Comparison of ENCODE assay signal across 22 cellular contexts in the genomic region with DNA sequence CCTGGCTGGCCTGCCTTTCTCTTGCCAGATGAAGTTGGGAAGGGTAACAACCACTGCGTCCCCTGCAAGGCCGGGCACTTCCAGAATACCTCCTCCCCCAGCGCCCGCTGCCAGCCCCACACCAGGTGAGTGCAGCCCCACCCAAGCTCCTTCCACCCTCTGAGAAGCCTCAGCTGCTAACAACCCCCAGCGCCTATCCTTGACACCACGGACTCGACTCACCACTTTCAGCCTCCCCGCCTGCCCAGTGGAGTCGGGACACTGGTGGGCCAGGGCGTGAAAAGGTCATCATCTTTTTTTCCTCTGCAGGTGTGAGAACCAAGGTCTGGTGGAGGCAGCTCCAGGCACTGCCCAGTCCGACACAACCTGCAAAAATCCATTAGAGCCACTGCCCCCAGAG. TPM values are rescaled to one million over a fixed set of nuclear protein-coding genes. Genes with fewer than 3 reads are reported as not detected.
A peak's percentile ranks its signal among the peaks of the same experiment; 100 is the strongest.
DNase-seq lines count a peak whose midpoint lies in the region; ATAC-seq and TF ChIP-seq lines count a peak whose summit lies in the region.
"Had no signal": no experiment of that assay in that cellular context is flagged by ENCODE, and none has a peak within 500 bp of the region (broad histone marks: within the 10 kb centered on the region; RNA-seq: fewer than 3 reads in every experiment).

No MANE protein-coding gene starts in this region.

- no peak for TF ChIP-seq POLR2A in body of pancreas (IDR thresholded peaks at IDR 0.05)

- H3K9me3 ChIP-seq in body of pancreas, result no peaks in the 10 kb centered on the region
- H3K9me3 ChIP-seq: prostate gland, spleen had no signal

- H3K9me3 Mint-ChIP-seq in natural killer cell treated with Interleukin-12 subunit alpha and Interleukin-12 subunit beta and Interleukin-15 and Interleukin-18, amount 100 ng/mL, for 72 hours, result no peaks in the 10 kb centered on the region
- no peaks in the 10 kb centered on the region for H3K9me3 Mint-ChIP-seq in natural killer cell
- no peaks in the 10 kb centered on the region for H3K9me3 Mint-ChIP-seq in activated naive CD4-positive, alpha-beta T cell treated with anti-CD3 and anti-CD28 coated beads for 36 hours
- H3K9me3 Mint-ChIP-seq: naive B cell; stimulated activated effector memory CD8-positive, alpha-beta T cell treated with anti-CD3 and anti-CD28 coated beads, Interleukin-12 subunit alpha, Interleukin-12 subunit beta, amount 100 ng/mL, for 72 hours had no signal

- H3K4me3 ChIP-seq in fibroblast of villous mesenchyme (ENCODE audit: low read depth, low read length), result peak overlapping the region; percentile 3
- H3K4me3 ChIP-seq in body of pancreas, result no peak overlapping the region

- peaks cover 7 to 16% of the 10 kb centered on the region in 2 donors for H3K27me3 Mint-ChIP-seq in natural killer cell treated with Interleukin-12 subunit alpha and Interleukin-12 subunit beta and Interleukin-15 and Interleukin-18, amount 100 ng/mL, for 72 hours
- H3K27me3 Mint-ChIP-seq in natural killer cell (ENCODE audit: low read depth in 2 of 2), result peaks cover 0 to 11% of the 10 kb centered on the region in 2 donors
- H3K27me3 Mint-ChIP-seq in activated naive CD4-positive, alpha-beta T cell treated with anti-CD3 and anti-CD28 coated beads for 36 hours (ENCODE audit: low read depth), result peaks cover 6% of the 10 kb centered on the region

- H3K36me3 Mint-ChIP-seq in natural killer cell treated with Interleukin-12 subunit alpha and Interleukin-12 subunit beta and Interleukin-15 and Interleukin-18, amount 100 ng/mL, for 72 hours, result no peaks in the 10 kb centered on the region
- H3K36me3 Mint-ChIP-seq in natural killer cell, result no peaks in the 10 kb centered on the region
- no peaks in the 10 kb centered on the region for H3K36me3 Mint-ChIP-seq in activated naive CD4-positive, alpha-beta T cell treated with anti-CD3 and anti-CD28 coated beads for 36 hours (ENCODE audit: low read depth)
- H3K36me3 Mint-ChIP-seq: CD4-positive, alpha-beta memory T cell; naive B cell; stimulated activated effector memory CD8-positive, alpha-beta T cell treated with anti-CD3 and anti-CD28 coated beads, Interleukin-12 subunit alpha, Interleukin-12 subunit beta, amount 100 ng/mL, for 72 hours had no signal

- intact Hi-C loops in natural killer cell (cut with micrococcal nuclease), result no loop called here
- intact Hi-C loops in activated naive CD4-positive, alpha-beta T cell treated with anti-CD3 and anti-CD28 coated beads for 36 hours (cut with micrococcal nuclease), result no loop called here
- intact Hi-C loops in body of pancreas (cut with DNase I), result no loop called here

- 77 to 86% methylated on average over 9 to 11 of the region's 11 CpGs for WGBS in body of pancreas, 2 donors

- peaks cover 0 to 12% of the 10 kb centered on the region in 2 donors for H3K4me1 Mint-ChIP-seq in natural killer cell treated with Interleukin-12 subunit alpha and Interleukin-12 subunit beta and Interleukin-15 and Interleukin-18, amount 100 ng/mL, for 72 hours (ENCODE audit: low read depth in 2 of 2)
- H3K4me1 Mint-ChIP-seq in natural killer cell, result peaks cover 0 to 6% of the 10 kb centered on the region in 2 donors
- peaks cover 4% of the 10 kb centered on the region for H3K4me1 Mint-ChIP-seq in activated naive CD4-positive, alpha-beta T cell treated with anti-CD3 and anti-CD28 coated beads for 36 hours (ENCODE audit: low read depth)

- peaks cover 45% of the 10 kb centered on the region for H3K4me1 ChIP-seq in body of pancreas

- peaks cover 10 to 15% of the 10 kb centered on the region in 2 donors for H3K36me3 ChIP-seq in body of pancreas (replicated peaks in 1 of 2; ENCODE audit: insufficient read depth in 1 of 2, low read depth in 2 of 2)
- H3K36me3 ChIP-seq: prostate gland had no signal

- no peaks in the 10 kb centered on the region for H3K27me3 ChIP-seq in body of pancreas

- CTCF ChIA-PET in activated naive CD4-positive, alpha-beta T cell treated with anti-CD3 and anti-CD28 coated beads for 36 hours (lab: Charles Lee), result no interaction called here

- TF ChIP-seq CTCF in natural killer cell (IDR thresholded peaks at IDR 0.05) (no peak), fibroblast of villous mesenchyme (IDR thresholded peaks at IDR 0.05; ENCODE audit: insufficient read depth, low read depth, low read length) (no peak), body of pancreas (IDR thresholded peaks at IDR 0.05) (no peak)

- H3K27ac ChIP-seq in body of pancreas, result no peak overlapping the region

- no peak for ATAC-seq in natural killer cell treated with Interleukin-12 subunit alpha and Interleukin-12 subunit beta and Interleukin-15 and Interleukin-18, amount 100 ng/mL, for 72 hours
- ATAC-seq in natural killer cell (no peak), body of pancreas (no peak), GM21528 (IDR thresholded peaks at IDR 0.05; ENCODE audit: low FRiP score, unreplicated experiment) (no peak)
- ATAC-seq: left ventricle myocardium superior; stimulated activated effector memory CD8-positive, alpha-beta T cell treated with anti-CD3 and anti-CD28 coated beads, Interleukin-12 subunit alpha, Interleukin-12 subunit beta, amount 100 ng/mL, for 72 hours had no signal

- no peak overlapping the region for H3K4me3 Mint-ChIP-seq in natural killer cell treated with Interleukin-12 subunit alpha and Interleukin-12 subunit beta and Interleukin-15 and Interleukin-18, amount 100 ng/mL, for 72 hours
- no peak overlapping the region for H3K4me3 Mint-ChIP-seq in natural killer cell
- no peak overlapping the region for H3K4me3 Mint-ChIP-seq in activated naive CD4-positive, alpha-beta T cell treated with anti-CD3 and anti-CD28 coated beads for 36 hours
- H3K4me3 Mint-ChIP-seq: CD4-positive, alpha-beta memory T cell; stimulated activated effector memory CD8-positive, alpha-beta T cell treated with anti-CD3 and anti-CD28 coated beads, Interleukin-12 subunit alpha, Interleukin-12 subunit beta, amount 100 ng/mL, for 72 hours had no signal

- H3K27ac Mint-ChIP-seq in natural killer cell treated with Interleukin-12 subunit alpha and Interleukin-12 subunit beta and Interleukin-15 and Interleukin-18, amount 100 ng/mL, for 72 hours, result no peak overlapping the region
- H3K27ac Mint-ChIP-seq in natural killer cell, result no peak overlapping the region
- no peak overlapping the region for H3K27ac Mint-ChIP-seq in activated naive CD4-positive, alpha-beta T cell treated with anti-CD3 and anti-CD28 coated beads for 36 hours
- H3K27ac Mint-ChIP-seq: CD4-positive, alpha-beta memory T cell; naive B cell; stimulated activated effector memory CD8-positive, alpha-beta T cell treated with anti-CD3 and anti-CD28 coated beads, Interleukin-12 subunit alpha, Interleukin-12 subunit beta, amount 100 ng/mL, for 72 hours had no signal

- DNase-seq in natural killer cell treated with Interleukin-12 subunit alpha and Interleukin-12 subunit beta and Interleukin-15 and Interleukin-18, amount 100 ng/mL, for 72 hours (ENCODE audit: low spot score), result peak; percentile 47
- DNase-seq in natural killer cell (no peak), fibroblast of villous mesenchyme (ENCODE audit: low read depth) (no peak), body of pancreas (no peak)
- DNase-seq in activated naive CD4-positive, alpha-beta T cell treated with anti-CD3 and anti-CD28 coated beads for 36 hours, result no peak
- DNase-seq: activated CD4-positive, alpha-beta T cell treated with anti-CD3 and anti-CD28 coated beads for 1 hour; activated effector memory CD4-positive, alpha-beta T cell treated with Interleukin-2 at 50 U/mL for 16 hours; amniotic stem cell; CD4-positive, alpha-beta memory T cell; DND-41; left ventricle myocardium superior; naive B cell; NCI-H2081; NCI-H524 treated with DMSO at 0.1 percent for 48 hours; spleen; trophoblast cell had no signal

RNA-seq across cellular contexts. Expression of a gene that starts 2.1 kb away (rescaled TPM):
- total RNA-seq in natural killer cell treated with Interleukin-12 subunit alpha and Interleukin-12 subunit beta and Interleukin-15 and Interleukin-18, amount 100 ng/mL, for 72 hours, result 1 to 10 TPM; 2.3 to 3.9 TPM
- total RNA-seq in natural killer cell, result 1 to 10 TPM; 3.7 to 5.8 (median 4.4) TPM
- total RNA-seq in fibroblast of villous mesenchyme, result 61.3 and 69.6 TPM in 2 replicates
- total RNA-seq in activated naive CD4-positive, alpha-beta T cell treated with anti-CD3 and anti-CD28 coated beads for 36 hours, result 1 to 10 TPM; 2.1 to 3.1 TPM
- total RNA-seq in body of pancreas, result 100 to 1,000 TPM; 111 to 173 TPM

RNA-seq across cellular contexts. Expression of a gene that starts 10.7 kb away (rescaled TPM):
- not detected for total RNA-seq in natural killer cell treated with Interleukin-12 subunit alpha and Interleukin-12 subunit beta and Interleukin-15 and Interleukin-18, amount 100 ng/mL, for 72 hours
- total RNA-seq in natural killer cell (1 to 10 TPM; 1.5 to 3.0 (median 1.5) TPM), fibroblast of villous mesenchyme (under 0.01 and 0.32 TPM in 2 replicates), body of pancreas (100 to 1,000 TPM in 1 of 2 donors, 10 to 100 TPM in 1; 62.5 to 112 TPM)
- total RNA-seq in activated naive CD4-positive, alpha-beta T cell treated with anti-CD3 and anti-CD28 coated beads for 36 hours, result under 1 TPM; 0.20 to 0.67 TPM
- total RNA-seq: glomerular endothelial cell, SK-MEL-5 had no signal

RNA-seq across cellular contexts. Expression of a gene that starts 44.2 kb away (rescaled TPM):
- total RNA-seq in natural killer cell treated with Interleukin-12 subunit alpha and Interleukin-12 subunit beta and Interleukin-15 and Interleukin-18, amount 100 ng/mL, for 72 hours, result 100 to 1,000 TPM in 1 of 2 donors, 10 to 100 TPM in 1; 83.2 to 102 TPM
- total RNA-seq in natural killer cell (100 to 1,000 TPM in 1 of 3 donors, 10 to 100 TPM in 2; 75.7 to 116 (median 87.3) TPM), fibroblast of villous mesenchyme (125 and 174 TPM in 2 replicates), body of pancreas (10 to 100 TPM; 54.5 to 92.0 TPM)
- total RNA-seq in activated naive CD4-positive, alpha-beta T cell treated with anti-CD3 and anti-CD28 coated beads for 36 hours, result 10 to 100 TPM; 38.1 to 41.3 TPM

RNA-seq across cellular contexts. Expression of a gene that starts 58.7 kb away (rescaled TPM):
- total RNA-seq in natural killer cell treated with Interleukin-12 subunit alpha and Interleukin-12 subunit beta and Interleukin-15 and Interleukin-18, amount 100 ng/mL, for 72 hours, result 1 to 10 TPM; 2.1 to 2.2 TPM
- total RNA-seq in natural killer cell (10 to 100 TPM in 1 of 3 donors, 1 to 10 TPM in 2; 2.7 to 13.7 (median 3.1) TPM), fibroblast of villous mesenchyme (under 0.01 and 0.32 TPM in 2 replicates), body of pancreas (not detected)
- total RNA-seq in activated naive CD4-positive, alpha-beta T cell treated with anti-CD3 and anti-CD28 coated beads for 36 hours, result 10 to 100 TPM; 48.1 to 56.7 TPM
- total RNA-seq: chondrocyte, SK-MEL-5 had no signal

Comparison
In these comparisons a context has a peak if more than half of its experiments do, and no peak if none do; other contexts are left out.
1. RNA of a gene that starts 10.7 kb away (total RNA-seq): 62.5 to 112 TPM in body of pancreas; 1.5 to 3.0 TPM in natural killer cell, 0.20 to 0.67 TPM in activated naive CD4-positive, alpha-beta T cell treated with anti-CD3 and anti-CD28 coated beads for 36 hours, not detected in natural killer cell treated with Interleukin-12 subunit alpha and Interleukin-12 subunit beta and Interleukin-15 and Interleukin-18, amount 100 ng/mL, for 72 hours and under 0.01 to 0.32 TPM in fibroblast of villous mesenchyme; every median in the first group is over 10 times any median in the second.